In the genomic region with DNA sequence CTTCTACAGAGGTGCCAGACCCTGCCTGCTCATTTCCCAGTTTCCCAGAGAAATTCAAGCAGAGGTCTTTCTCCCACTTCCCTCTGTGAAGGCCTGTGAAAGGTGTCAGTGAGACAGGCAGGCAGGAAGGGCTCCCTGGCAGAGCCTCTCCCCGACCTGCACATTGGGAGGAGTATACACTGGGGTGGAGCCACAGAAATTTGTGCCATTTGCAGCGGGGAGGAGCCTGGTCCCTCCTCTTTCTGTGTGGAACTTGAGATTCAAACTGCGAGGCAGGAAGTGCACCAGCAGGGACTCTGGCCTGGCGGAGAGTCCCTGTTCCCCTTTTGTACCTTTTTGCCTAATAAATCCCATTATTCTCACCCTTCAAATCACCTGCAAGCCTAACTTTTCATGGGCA, we compare ENCODE assay signal across 10 cellular contexts. TPM values are rescaled to one million over a fixed set of nuclear protein-coding genes. Genes with fewer than 3 reads are reported as not detected.
DNase-seq lines count a peak whose midpoint lies in the region; ATAC-seq, FAIRE-seq and TF ChIP-seq lines count a peak whose summit lies in the region.
"Had no signal": no experiment of that assay in that cellular context is flagged by ENCODE, and none has a peak within 500 bp of the region (broad histone marks: within the 10 kb centered on the region; RNA-seq: fewer than 3 reads in every experiment).

No MANE protein-coding gene starts in this region.

- H3K9ac ChIP-seq in K562 (ENCODE audit: insufficient read depth in 1 of 2, low read depth in 2 of 2, low read length in 2 of 2) = no peak overlapping the region

- intact Hi-C loops in A673 (cut with micrococcal nuclease; ENCODE audit: unreplicated experiment) = no loop called here
- intact Hi-C loops in K562 (cut with micrococcal nuclease) = no loop called here
- intact Hi-C loops in esophagus muscularis mucosa (cut with DNase I) = no loop called here

- TF ChIP-seq POLR2A in K562 (conservative IDR thresholded peaks at IDR 0.05) (no peak), esophagus muscularis mucosa (IDR thresholded peaks at IDR 0.05; ENCODE audit: low read depth) (no peak)

- no peak overlapping the region for H3K4me3 ChIP-seq in A673 (ENCODE audit: low read depth, low read length, poor library complexity, severe bottlenecking)
- H3K4me3 ChIP-seq in K562 = no peak overlapping the region
- no peak overlapping the region for H3K4me3 ChIP-seq in esophagus muscularis mucosa

- H3K9me1 ChIP-seq in K562 (ENCODE audit: control insufficient read depth, insufficient read depth, low read length) = no peaks in the 10 kb centered on the region

- TF ChIP-seq CTCF in A673 (conservative IDR thresholded peaks at IDR 0.05; ENCODE audit: low read depth, low read length) = no peak
- no peak for TF ChIP-seq CTCF in K562 (IDR thresholded peaks at IDR 0.05 in 2 of 3, conservative IDR thresholded peaks at IDR 0.05 in 1 of 3; ENCODE audit: insufficient read depth in 2 of 3, low read depth in 1 of 3, low read length in 3 of 3)
- TF ChIP-seq CTCF in esophagus muscularis mucosa (IDR thresholded peaks at IDR 0.05) = no peak

- TF ChIP-seq RAD21 in K562 (CRISPR knock-in tag; conservative IDR thresholded peaks at IDR 0.05 in 1 of 2, IDR thresholded peaks at IDR 0.05 in 1 of 2) = no peak

- no peaks in the 10 kb centered on the region for H4K20me1 ChIP-seq in K562 (replicated peaks; ENCODE audit: control insufficient read depth, insufficient read depth, low read length)

- peak; percentile 85 for DNase-seq in A673 (ENCODE audit: low spot score)
- DNase-seq in K562 (ENCODE audit: extremely low read depth in 1 of 4, low spot score in 3 of 4) = peak in 1 of 4 experiments; percentile 39
- no peak for DNase-seq in HTR-8/SVneo (ENCODE audit: insufficient read length, low spot score)
- DNase-seq in superior temporal gyrus (ENCODE audit: extremely low spot score) = no peak
- DNase-seq in esophagus muscularis mucosa (ENCODE audit: extremely low spot score) = no peak

- FAIRE-seq in K562 (lab: Jason Lieb, UNC) (no peak), HTR-8/SVneo (lab: Jason Lieb, UNC) (no peak)
- FAIRE-seq: G401.6 had no signal

- ATAC-seq in GM19025 (IDR thresholded peaks at IDR 0.05; ENCODE audit: low read depth, unreplicated experiment) (peak; percentile 53), HG03378 (IDR thresholded peaks at IDR 0.05; ENCODE audit: unreplicated experiment) (peak; percentile 87), K562 (peak; percentile 89), HG03196 (IDR thresholded peaks at IDR 0.05; ENCODE audit: unreplicated experiment) (no peak)

- H3K79me2 ChIP-seq in K562 (ENCODE audit: control insufficient read depth, insufficient read depth, low read length) = no peaks in the 10 kb centered on the region

- no TSS peak for BruUV-seq in A673 (replicated peaks; lab: Mats Ljungman, UMichigan)
- BruUV-seq in K562 (replicated peaks; lab: Mats Ljungman, UMichigan) = no TSS peak

- in situ Hi-C loops in K562 (cut with MboI) = no loop called here

- H2AFZ ChIP-seq in K562 (ENCODE audit: low read depth, low read length) = 0 out of 2 replicates have a peak overlapping the region, but pooled peaks have one; percentile 44

- no peak overlapping the region for H3K4me2 ChIP-seq in K562 (ENCODE audit: insufficient read depth, low read length)

- POLR2A ChIA-PET in A673 (lab: Charles Lee; ENCODE audit: low non-redundant PET) (no interaction called here), K562 (lab: Yijun Ruan, JAX) (no interaction called here)

- H3K4me1 ChIP-seq in A673 (ENCODE audit: insufficient read depth, low read length, poor library complexity, severe bottlenecking) = peaks cover 14% of the 10 kb centered on the region
- H3K4me1 ChIP-seq in K562 (replicated peaks in 1 of 2; ENCODE audit: control insufficient read depth in 2 of 2, insufficient read depth in 2 of 2, low read length in 2 of 2) = no peaks in the 10 kb centered on the region; a peak in 1 of 5 replicates
- H3K4me1 ChIP-seq in esophagus muscularis mucosa = no peaks in the 10 kb centered on the region

- H3K27ac ChIP-seq in A673 (ENCODE audit: low read depth, low read length, poor library complexity, severe bottlenecking) (no peak overlapping the region), K562 (ENCODE audit: extremely low read depth, low read depth, low read length) (no peak overlapping the region), esophagus muscularis mucosa (replicated peaks in 1 of 4) (no peak overlapping the region)

- WGBS in K562 (ENCODE audit: insufficient coverage, low coverage, missing lambda C conversion rate) = 0% methylated on average over 4 of the region's 4 CpGs
- WGBS in esophagus muscularis mucosa = 53% methylated on average over 4 of the region's 4 CpGs

- H3K9me3 ChIP-seq in A673 (ENCODE audit: low read depth, low read length, poor library complexity, severe bottlenecking) = no peaks in the 10 kb centered on the region
- H3K9me3 ChIP-seq in K562 (replicated peaks; ENCODE audit: control insufficient read depth, insufficient read depth, low read depth, low read length) = no peaks in the 10 kb centered on the region
- H3K9me3 ChIP-seq in esophagus muscularis mucosa = no peaks in the 10 kb centered on the region

- H3K27me3 ChIP-seq in A673 (replicated peaks; ENCODE audit: insufficient read depth, low read depth, low read length, poor library complexity) (no peaks in the 10 kb centered on the region), K562 (ENCODE audit: control insufficient read depth in 2 of 2, insufficient read depth in 2 of 2, low read length in 2 of 2) (peaks cover 2 to 19% of the 10 kb centered on the region in 2 experiments; a peak in 4 of 5 replicates), esophagus muscularis mucosa (no peaks in the 10 kb centered on the region)

- H3K36me3 ChIP-seq in A673 (ENCODE audit: insufficient read depth, low read length, poor library complexity, severe bottlenecking) (no peaks in the 10 kb centered on the region), K562 (ENCODE audit: control insufficient read depth, insufficient read depth, low read length) (no peaks in the 10 kb centered on the region), esophagus muscularis mucosa (no peaks in the 10 kb centered on the region)

- TF ChIP-seq EP300 in K562 (IDR thresholded peaks at IDR 0.05; ENCODE audit: low read length) (no peak), esophagus muscularis mucosa (IDR thresholded peaks at IDR 0.05) (no peak)

- CTCF ChIA-PET in A673 (lab: Charles Lee) = no interaction called here
- CTCF ChIA-PET in K562 (lab: Yijun Ruan, JAX; ENCODE audit: low intra/inter-chr PET ratio) = no interaction called here

TF ChIP-seq in K562, 482 proteins besides CTCF, POLR2A, EP300 and RAD21:
- TF ChIP-seq GATAD2B (IDR thresholded peaks at IDR 0.05; ENCODE audit: borderline replicate concordance) (no peak), SPI1 (IDR thresholded peaks at IDR 0.05; ENCODE audit: borderline replicate concordance, low read depth, low read length) (peak; percentile 55; the same call in 1 of the 2 replicates)

RNA-seq across cellular contexts. Expression of gene OPN4, which starts 54.6 kb away (rescaled TPM):
- total RNA-seq in A673 (2021) (not detected in 2 replicates), K562 (2014; rRNA removed) (not detected in 2 replicates), K562 (2014; rRNA removed; fragmentation: Illumina TruSeq; extraction: Trizol) (not detected in 2 replicates), K562 (2015; rRNA removed; fragmentation: Illumina TruSeq; extraction: Trizol) (not detected in 2 replicates), K562 (2021) (not detected in 2 replicates), esophagus muscularis mucosa (under 1 TPM in 1 of 4 donors, not detected in 3; 0.32 TPM)
- not detected in 2 replicates for total RNA-seq in K562 (2011; cell fraction: chromatin; rRNA removed; ENCODE audit: low replicate concordance)
- not detected in 2 replicates for total RNA-seq in K562 (2011; cell fraction: nucleolus; rRNA removed)
- total RNA-seq in K562 (2011; cell fraction: nucleoplasm; rRNA removed) = not detected in 2 replicates
- polyA plus RNA-seq in K562 (2011; rRNA removed) (not detected in 2 replicates), K562 (2014; fragmentation: Illumina TruSeq; extraction: Trizol) (not detected in 2 replicates), K562 (2014; fragmentation: Nextera tagmentation; extraction: Ambion mirVana) (not detected), K562 (2014; rRNA removed) (not detected in 2 replicates)
- not detected in 2 replicates for polyA plus RNA-seq in K562 (2011; cell fraction: cytosol; rRNA removed)
- not detected in 2 replicates for polyA plus RNA-seq in K562 (2011; cell fraction: nucleus; rRNA removed)
- not detected in 2 replicates for polyA plus RNA-seq in K562 (2012)
- polyA minus RNA-seq in K562 (2011; rRNA and poly(A)+ RNA removed) = not detected in 2 replicates
- not detected in 2 replicates for polyA minus RNA-seq in K562 (2011; cell fraction: cytosol; rRNA and poly(A)+ RNA removed)
- not detected in 2 replicates for polyA minus RNA-seq in K562 (2011; cell fraction: nucleus; rRNA and poly(A)+ RNA removed)
- total RNA-seq: fibroblast of lung had no signal
- polyA plus RNA-seq: fibroblast of lung had no signal
